ENCODE assay signal across 8 cellular contexts in genomic region chr21:43789276-43790052, GRCh38. TPM values are rescaled to one million over a fixed set of nuclear protein-coding genes. Genes with fewer than 3 reads are reported as not detected.
DNase-seq lines count a peak whose midpoint lies in the region; FAIRE-seq and TF ChIP-seq lines count a peak whose summit lies in the region.

RRP1 (plus strand) TSS chr21:43789577; CDS start chr21:43789630, 53 bp downstream.

- peak; percentile 92 for DNase-seq in GM06990 (ENCODE audit: extremely low read depth, insufficient read length)
- DNase-seq in HFF-Myc (ENCODE audit: extremely low read depth, low read depth), result peak; percentile 36
- DNase-seq in NAMALWA (ENCODE audit: low spot score), result peak; percentile 94
- peak; percentile 81 for DNase-seq in SK-MEL-5 (ENCODE audit: low read depth, low spot score)
- peak; percentile 93 for DNase-seq in activated naive CD4-positive, alpha-beta T cell treated with Interleukin-2 at 50 U/mL for 16 hours
- DNase-seq in frontal cortex (ENCODE audit: low spot score in 2 of 2), result peak; percentile 99
- DNase-seq in non-pigmented ciliary epithelial cell (ENCODE audit: low read depth), result peak; percentile 19
- DNase-seq in substantia nigra (lab: John Stamatoyannopoulos, UW), result peak; percentile 55 to 97 (median 85)

- H3K4me3 ChIP-seq in GM06990 (replicated peaks; ENCODE audit: low read depth, low read length), result peak within 1 kb of the TSS; percentile 94
- peak within 1 kb of the TSS; percentile 99 for H3K4me3 ChIP-seq in HFF-Myc (replicated peaks; ENCODE audit: low read depth, low read length)

- H3K27me3 ChIP-seq in GM06990 (replicated peaks; ENCODE audit: control insufficient read depth, insufficient read depth, low read length), result no peaks in the 10 kb centered on the region

- in situ Hi-C loops in SK-MEL-5 (cut with HindIII; ENCODE audit: low pct_unique_long_range_greater_than_20kb, low sequenced_read_pairs), result no loop called here

- peak within 1 kb of the TSS; percentile 92 for H3K27ac ChIP-seq in substantia nigra (ENCODE audit: low read depth, low read length, poor library complexity, severe bottlenecking)

- no peak for FAIRE-seq in frontal cortex (lab: Jason Lieb, UNC)

- TF ChIP-seq CTCF in GM06990 (IDR thresholded peaks at IDR 0.05; ENCODE audit: insufficient read depth, low read length, poor library complexity, severe bottlenecking), result peak; percentile 48
- TF ChIP-seq CTCF in HFF-Myc (IDR thresholded peaks at IDR 0.05; ENCODE audit: low read depth, low read length, missing control alignments), result peak; percentile 78

- peaks cover 18% of the 10 kb centered on the region for H3K36me3 ChIP-seq in GM06990 (ENCODE audit: control insufficient read depth, insufficient read depth, low read length)

RNA-seq across cellular contexts. Expression of gene RRP1, which starts in this region (rescaled TPM):
- total RNA-seq in SK-MEL-5 (2014; rRNA removed; shearing (Covaris generic)), result 23.1 and 25.7 TPM in 2 replicates
- 21.8 TPM in 2 replicates for polyA plus RNA-seq in SK-MEL-5 (2015; cell fraction: cytosol; rRNA removed)
- 85.5 and 108 TPM in 2 replicates for polyA plus RNA-seq in SK-MEL-5 (2015; cell fraction: nucleus; rRNA removed)
- 13.9 TPM for total RNA-seq in frontal cortex

Comparison
In these comparisons a context has a peak if more than half of its experiments do, and no peak if none do; other contexts are left out.
1. Peak in every context shown above with its lines: DNase-seq, H3K4me3 ChIP-seq and H3K27ac ChIP-seq.
2. DNase-seq: peak in every context shown above with its lines; median percentile 99 in frontal cortex; 94 in NAMALWA; 93 in activated naive CD4-positive, alpha-beta T cell treated with Interleukin-2 at 50 U/mL for 16 hours; 92 in GM06990; 85 in substantia nigra; 81 in SK-MEL-5; 36 in HFF-Myc; 19 in non-pigmented ciliary epithelial cell.